18 cellular contexts compared by ENCODE assay signal in genomic region chr1:204706838-204707509, GRCh38. TPM values are rescaled to one million over a fixed set of nuclear protein-coding genes. Genes with fewer than 3 reads are reported as not detected.
A peak's percentile ranks its signal among the peaks of the same experiment; 100 is the strongest.
DNase-seq lines count a peak whose midpoint lies in the region; ATAC-seq lines count a peak whose summit lies in the region.
"Had no signal": no experiment of that assay in that cellular context is flagged by ENCODE, and none has a peak within 500 bp of the region (broad histone marks: within the 10 kb centered on the region; RNA-seq: fewer than 3 reads in every experiment).

No MANE protein-coding gene starts in this region.

- peak overlapping the region; percentile 42 for H3K4me3 Mint-ChIP-seq in activated naive CD8-positive, alpha-beta T cell
- H3K4me3 Mint-ChIP-seq in activated naive CD8-positive, alpha-beta T cell treated with anti-CD3 and anti-CD28 coated beads for 36 hours: no peak overlapping the region
- no peak overlapping the region for H3K4me3 Mint-ChIP-seq in activated T-helper 1 cell treated with anti-CD3 and anti-CD28 coated beads, Interleukin-12 subunit alpha, Interleukin-12 subunit beta, Interleukin-2, Interleukin-4 antibody, amounts not matched to agents 30 ng/mL and 10 ng/mL and 1 ng/mL, durations not matched to agents 14 hours and 24 hours and 36 hours
- H3K4me3 Mint-ChIP-seq: activated CD8-positive, alpha-beta memory T cell treated with anti-CD3 and anti-CD28 coated beads, Interleukin-2, amount 10 ng/mL, durations not matched to agents 7 days and 5 days; stimulated activated naive CD8-positive, alpha-beta T cell treated with anti-CD3 and anti-CD28 coated beads, Interleukin-15, Interleukin-2, amounts not matched to agents 100 ng/mL and 50 ng/mL, for 24 hours had no signal

- H2BK120ac ChIP-seq in neuronal stem cell (ENCODE audit: low read depth, low read length): no peak overlapping the region

- no peak overlapping the region for H3K4me2 ChIP-seq in neuronal stem cell (ENCODE audit: insufficient read depth, low read length, poor library complexity, severe bottlenecking)

- H2AK5ac ChIP-seq in neuronal stem cell (ENCODE audit: low read depth, low read length): peak overlapping the region; percentile 47

- peak overlapping the region; percentile 78 for H2BK12ac ChIP-seq in neuronal stem cell (ENCODE audit: low read length)

- no peak overlapping the region for H2BK15ac ChIP-seq in neuronal stem cell (ENCODE audit: low read length)

- no peaks in the 10 kb centered on the region for H3K36me3 ChIP-seq in neuronal stem cell (replicated peaks in 1 of 2; ENCODE audit: control insufficient read depth in 2 of 2, insufficient read depth in 2 of 2, low read length in 2 of 2)
- H3K36me3 ChIP-seq: colonic mucosa, uterus had no signal

- H4K8ac ChIP-seq in neuronal stem cell (ENCODE audit: low read depth, low read length): no peak overlapping the region

- intact Hi-C loops in activated T-helper 1 cell treated with anti-CD3 and anti-CD28 coated beads, Interleukin-12 subunit alpha, Interleukin-12 subunit beta, Interleukin-2, Interleukin-4 antibody, amounts not matched to agents 30 ng/mL and 10 ng/mL and 1 ng/mL, durations not matched to agents 14 hours and 24 hours and 36 hours (cut with micrococcal nuclease): no loop called here

- H3K36me3 Mint-ChIP-seq in activated naive CD8-positive, alpha-beta T cell: no peaks in the 10 kb centered on the region
- H3K36me3 Mint-ChIP-seq in activated naive CD8-positive, alpha-beta T cell treated with anti-CD3 and anti-CD28 coated beads for 36 hours: no peaks in the 10 kb centered on the region
- H3K36me3 Mint-ChIP-seq in activated T-helper 1 cell treated with anti-CD3 and anti-CD28 coated beads, Interleukin-12 subunit alpha, Interleukin-12 subunit beta, Interleukin-2, Interleukin-4 antibody, amounts not matched to agents 30 ng/mL and 10 ng/mL and 1 ng/mL, durations not matched to agents 14 hours and 24 hours and 36 hours (ENCODE audit: low read depth): no peaks in the 10 kb centered on the region
- H3K36me3 Mint-ChIP-seq: activated CD8-positive, alpha-beta memory T cell treated with anti-CD3 and anti-CD28 coated beads, Interleukin-2, amount 10 ng/mL, durations not matched to agents 7 days and 5 days; memory B cell had no signal

- H3K4me1 Mint-ChIP-seq in activated naive CD8-positive, alpha-beta T cell (ENCODE audit: low read depth): peaks cover 26% of the 10 kb centered on the region
- peaks cover 23% of the 10 kb centered on the region for H3K4me1 Mint-ChIP-seq in activated naive CD8-positive, alpha-beta T cell treated with anti-CD3 and anti-CD28 coated beads for 36 hours
- no peaks in the 10 kb centered on the region for H3K4me1 Mint-ChIP-seq in activated T-helper 1 cell treated with anti-CD3 and anti-CD28 coated beads, Interleukin-12 subunit alpha, Interleukin-12 subunit beta, Interleukin-2, Interleukin-4 antibody, amounts not matched to agents 30 ng/mL and 10 ng/mL and 1 ng/mL, durations not matched to agents 14 hours and 24 hours and 36 hours (ENCODE audit: low read depth)

- ATAC-seq in HG03159 (IDR thresholded peaks at IDR 0.05; ENCODE audit: unreplicated experiment): no peak
- ATAC-seq: activated CD8-positive, alpha-beta memory T cell treated with anti-CD3 and anti-CD28 coated beads, Interleukin-2, amount 10 ng/mL, durations not matched to agents 7 days and 5 days had no signal

- H3K27ac ChIP-seq in neuronal stem cell (replicated peaks; ENCODE audit: low read length): no peak overlapping the region
- H3K27ac ChIP-seq: colonic mucosa, SK-N-MC, uterus had no signal

- H3K9me3 Mint-ChIP-seq in activated naive CD8-positive, alpha-beta T cell (ENCODE audit: low read depth): no peaks in the 10 kb centered on the region
- H3K9me3 Mint-ChIP-seq in activated naive CD8-positive, alpha-beta T cell treated with anti-CD3 and anti-CD28 coated beads for 36 hours: no peaks in the 10 kb centered on the region
- H3K9me3 Mint-ChIP-seq in activated T-helper 1 cell treated with anti-CD3 and anti-CD28 coated beads, Interleukin-12 subunit alpha, Interleukin-12 subunit beta, Interleukin-2, Interleukin-4 antibody, amounts not matched to agents 30 ng/mL and 10 ng/mL and 1 ng/mL, durations not matched to agents 14 hours and 24 hours and 36 hours: no peaks in the 10 kb centered on the region
- H3K9me3 Mint-ChIP-seq: memory B cell; stimulated activated naive CD8-positive, alpha-beta T cell treated with anti-CD3 and anti-CD28 coated beads, Interleukin-15, Interleukin-2, amounts not matched to agents 100 ng/mL and 50 ng/mL, for 24 hours had no signal

- H4K91ac ChIP-seq in neuronal stem cell (ENCODE audit: low read depth, low read length, poor library complexity): no peak overlapping the region

- no peak overlapping the region for H3K14ac ChIP-seq in neuronal stem cell (ENCODE audit: low read length)

- no peak overlapping the region for H3K4me3 ChIP-seq in neuronal stem cell (ENCODE audit: low read length in 2 of 2)
- H3K4me3 ChIP-seq: colonic mucosa, SK-N-MC, uterus had no signal

- H3K27ac Mint-ChIP-seq in activated naive CD8-positive, alpha-beta T cell: peak overlapping the region; percentile 50
- H3K27ac Mint-ChIP-seq in activated naive CD8-positive, alpha-beta T cell treated with anti-CD3 and anti-CD28 coated beads for 36 hours: no peak overlapping the region
- H3K27ac Mint-ChIP-seq in activated T-helper 1 cell treated with anti-CD3 and anti-CD28 coated beads, Interleukin-12 subunit alpha, Interleukin-12 subunit beta, Interleukin-2, Interleukin-4 antibody, amounts not matched to agents 30 ng/mL and 10 ng/mL and 1 ng/mL, durations not matched to agents 14 hours and 24 hours and 36 hours: no peak overlapping the region
- H3K27ac Mint-ChIP-seq: activated CD8-positive, alpha-beta memory T cell treated with anti-CD3 and anti-CD28 coated beads, Interleukin-2, amount 10 ng/mL, durations not matched to agents 7 days and 5 days; memory B cell had no signal

- H3K9ac ChIP-seq in neuronal stem cell (ENCODE audit: low read depth, low read length, poor library complexity): no peak overlapping the region

- no peak for DNase-seq in activated naive CD8-positive, alpha-beta T cell treated with anti-CD3 and anti-CD28 coated beads for 36 hours
- peak; percentile 21 for DNase-seq in NCI-H1694 (lab: John Stamatoyannopoulos, UW)
- peak; percentile 66 for DNase-seq in ecto neural progenitor cell (ENCODE audit: low spot score)
- DNase-seq in neuronal stem cell (ENCODE audit: low spot score): peak; percentile 51
- no peak for DNase-seq in AG08395 (ENCODE audit: low spot score)
- no peak for DNase-seq in activated T-helper 1 cell treated with anti-CD3 and anti-CD28 coated beads, Interleukin-12 subunit alpha, Interleukin-12 subunit beta, Interleukin-2, Interleukin-4 antibody, amounts not matched to agents 30 ng/mL and 10 ng/mL and 1 ng/mL, durations not matched to agents 14 hours and 24 hours and 36 hours (ENCODE audit: low spot score)
- DNase-seq: activated CD8-positive, alpha-beta memory T cell treated with anti-CD3 and anti-CD28 coated beads, Interleukin-2, amount 10 ng/mL, durations not matched to agents 7 days and 5 days; colonic mucosa; IMR-90; NCI-H1930; uterus had no signal

- no peaks in the 10 kb centered on the region for H3K79me1 ChIP-seq in neuronal stem cell (ENCODE audit: low read depth, low read length)

- H2AFZ ChIP-seq in neuronal stem cell (ENCODE audit: low read length): peak overlapping the region; percentile 26

- peak overlapping the region; percentile 61 for H3K18ac ChIP-seq in neuronal stem cell (ENCODE audit: low read length)

- no peaks in the 10 kb centered on the region for H3K9me3 ChIP-seq in neuronal stem cell (replicated peaks in 1 of 2; ENCODE audit: control insufficient read depth in 2 of 2, insufficient read depth in 1 of 2, low read depth in 1 of 2, low read length in 2 of 2)
- H3K9me3 ChIP-seq: colonic mucosa, uterus had no signal

- H3K27me3 Mint-ChIP-seq in activated naive CD8-positive, alpha-beta T cell: no peaks in the 10 kb centered on the region
- H3K27me3 Mint-ChIP-seq in activated naive CD8-positive, alpha-beta T cell treated with anti-CD3 and anti-CD28 coated beads for 36 hours: no peaks in the 10 kb centered on the region
- H3K27me3 Mint-ChIP-seq in activated T-helper 1 cell treated with anti-CD3 and anti-CD28 coated beads, Interleukin-12 subunit alpha, Interleukin-12 subunit beta, Interleukin-2, Interleukin-4 antibody, amounts not matched to agents 30 ng/mL and 10 ng/mL and 1 ng/mL, durations not matched to agents 14 hours and 24 hours and 36 hours (ENCODE audit: insufficient read depth): peaks cover 10% of the 10 kb centered on the region

- H2BK5ac ChIP-seq in neuronal stem cell (ENCODE audit: low read length): no peak overlapping the region

- H3K27me3 ChIP-seq in neuronal stem cell (ENCODE audit: control insufficient read depth in 3 of 3, insufficient read depth in 3 of 3, low read depth in 1 of 3, low read length in 3 of 3): peaks cover 0 to 14% (median 9%) of the 10 kb centered on the region in 3 experiments
- H3K27me3 ChIP-seq: colonic mucosa, uterus had no signal

- no peak overlapping the region for H3K23ac ChIP-seq in neuronal stem cell (ENCODE audit: low read depth, low read length, poor library complexity)

- WGBS in neuronal stem cell (ENCODE audit: extremely low coverage in 2 of 2, insufficient read length in 2 of 2, insufficient replicate concordance in 1 of 2), 2 donors: no CpG with 5 or more reads among the region's 11 CpGs

- peaks cover 30 to 33% of the 10 kb centered on the region in 2 donors for H3K4me1 ChIP-seq in neuronal stem cell (ENCODE audit: control insufficient read depth in 2 of 2, insufficient read depth in 1 of 2, low read depth in 1 of 2, low read length in 2 of 2)
- H3K4me1 ChIP-seq: colonic mucosa, uterus had no signal

- H3K4ac ChIP-seq in neuronal stem cell (ENCODE audit: low read length): no peak overlapping the region

RNA-seq across cellular contexts. Expression of gene LRRN2, which starts 21.4 kb away (rescaled TPM):
- total RNA-seq in activated naive CD8-positive, alpha-beta T cell treated with anti-CD3 and anti-CD28 coated beads for 36 hours: not detected
- 7.0 TPM for polyA plus RNA-seq in neuronal stem cell (2013, experiment 1 of 2)
- 7.3 TPM for polyA plus RNA-seq in neuronal stem cell (2013, experiment 2 of 2)
- total RNA-seq in activated T-helper 1 cell treated with anti-CD3 and anti-CD28 coated beads, Interleukin-12 subunit alpha, Interleukin-12 subunit beta, Interleukin-2, Interleukin-4 antibody, amounts not matched to agents 30 ng/mL and 10 ng/mL and 1 ng/mL, durations not matched to agents 14 hours and 24 hours and 36 hours: not detected in 2 replicates
- total RNA-seq: activated CD8-positive, alpha-beta memory T cell treated with anti-CD3 and anti-CD28 coated beads, Interleukin-2, amount 10 ng/mL, durations not matched to agents 7 days and 5 days; fibroblast of lung; IMR-90; osteocyte had no signal
- polyA plus RNA-seq: fibroblast of lung, IMR-90 had no signal

Comparison
In these comparisons a context has a peak if more than half of its experiments do, and no peak if none do; other contexts are left out.
1. DNase-seq: peak in NCI-H1694 (single experiment), ecto neural progenitor cell (single experiment) and neuronal stem cell (single experiment); none in activated naive CD8-positive, alpha-beta T cell treated with anti-CD3 and anti-CD28 coated beads for 36 hours (single experiment), AG08395 (single experiment) and activated T-helper 1 cell treated with anti-CD3 and anti-CD28 coated beads, Interleukin-12 subunit alpha, Interleukin-12 subunit beta, Interleukin-2, Interleukin-4 antibody, amounts not matched to agents 30 ng/mL and 10 ng/mL and 1 ng/mL, durations not matched to agents 14 hours and 24 hours and 36 hours (single experiment).